In the genomic region with DNA sequence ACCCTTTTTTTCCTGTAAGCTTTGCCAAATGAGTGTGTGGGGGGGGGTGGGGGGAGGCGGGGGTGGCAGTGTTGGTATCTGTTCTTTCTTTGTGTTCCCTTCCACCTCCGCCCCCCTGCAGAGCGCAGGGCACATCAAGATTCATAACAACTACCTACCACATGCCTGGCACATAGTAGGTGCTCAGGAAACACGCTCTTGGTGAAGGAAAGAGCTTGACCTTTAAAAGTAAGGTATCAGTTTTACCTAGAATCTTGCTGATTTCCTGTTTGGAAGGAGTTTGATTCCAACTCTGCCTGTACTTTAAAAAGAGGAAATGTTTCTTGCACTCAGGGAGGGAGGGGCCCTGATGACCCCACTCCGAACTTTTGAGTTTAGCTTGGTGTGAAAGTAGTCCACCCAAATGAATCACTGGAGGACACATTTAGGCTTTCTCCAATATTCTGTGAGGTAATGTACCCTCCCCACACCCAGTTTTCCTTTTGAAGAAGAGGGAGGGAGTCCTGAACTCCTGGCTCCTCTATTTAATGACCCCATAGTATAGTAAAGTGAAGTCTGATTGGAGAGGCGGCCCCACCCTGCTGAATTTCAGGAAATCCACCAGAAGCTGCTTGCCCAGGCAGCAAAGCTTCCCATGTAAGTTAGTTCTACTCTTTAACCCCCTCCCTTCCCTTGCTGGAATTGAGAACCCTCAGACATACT, we compare ENCODE assay signal across 9 cellular contexts. TPM values are rescaled to one million over a fixed set of nuclear protein-coding genes. Genes with fewer than 3 reads are reported as not detected.
DNase-seq lines count a peak whose midpoint lies in the region; ATAC-seq, FAIRE-seq and TF ChIP-seq lines count a peak whose summit lies in the region.
"Had no signal": no experiment of that assay in that cellular context is flagged by ENCODE, and none has a peak within 500 bp of the region (broad histone marks: within the 10 kb centered on the region; RNA-seq: fewer than 3 reads in every experiment).

No MANE protein-coding gene starts in this region.

- H3K27ac Mint-ChIP-seq in activated T-cell treated with anti-CD3 and anti-CD28 coated beads, Interleukin-2, amount 50 U/mL, for 72 hours, result no peak overlapping the region

- H3K4me1 ChIP-seq in muscle layer of duodenum (ENCODE audit: control insufficient read depth in 1 of 2, insufficient read depth in 2 of 2, low read length in 2 of 2) (peaks cover 0 to 8% of the 10 kb centered on the region in 2 donors), upper lobe of left lung (peaks cover 21 to 37% (median 24%) of the 10 kb centered on the region in 4 donors)

- H3K9me3 Mint-ChIP-seq in activated T-cell treated with anti-CD3 and anti-CD28 coated beads, Interleukin-2, amount 50 U/mL, for 72 hours, result no peaks in the 10 kb centered on the region

- FAIRE-seq in frontal cortex (lab: Jason Lieb, UNC), result no peak
- FAIRE-seq: GM12892 had no signal

- no peak for ATAC-seq in activated T-cell treated with anti-CD3 and anti-CD28 coated beads, Interleukin-2, amount 50 U/mL, for 72 hours (replicated peaks in 1 of 2)
- peak; percentile 14 for ATAC-seq in esophagus mucosa
- peak in 1 of 2 donors; percentile 69 for ATAC-seq in upper lobe of left lung (ENCODE audit: low FRiP score in 2 of 2)

- H3K27me3 ChIP-seq in muscle layer of duodenum (ENCODE audit: low read depth, low read length) (peaks cover 5% of the 10 kb centered on the region), upper lobe of left lung (peaks cover 0 to 21% (median 0%) of the 10 kb centered on the region in 4 donors)

- TF ChIP-seq EP300 in upper lobe of left lung (IDR thresholded peaks at IDR 0.05), result no peak

- no peak overlapping the region for H3K4me3 ChIP-seq in muscle layer of duodenum (ENCODE audit: low read depth in 1 of 2, low read length in 2 of 2)
- H3K4me3 ChIP-seq in upper lobe of left lung, result peak overlapping the region in 3 of 4 donors; percentile 64 to 76 (median 69)

- H3K27ac ChIP-seq in muscle layer of duodenum (ENCODE audit: low read length) (peak overlapping the region; percentile 85), upper lobe of left lung (peak overlapping the region; percentile 87 to 93 (median 90))

- in situ Hi-C loops in ACHN (cut with HindIII; ENCODE audit: low pct_ligation_motif_present, low pct_unique_long_range_greater_than_20kb, low sequenced_read_pairs), result no loop called here

- peaks cover 77% of the 10 kb centered on the region for H3K27me3 Mint-ChIP-seq in activated T-cell treated with anti-CD3 and anti-CD28 coated beads, Interleukin-2, amount 50 U/mL, for 72 hours (ENCODE audit: low read depth)

- no peak for DNase-seq in activated T-cell treated with anti-CD3 and anti-CD28 coated beads, Interleukin-2, amount 50 U/mL, for 72 hours
- DNase-seq in activated T-cell treated with anti-CD3 and anti-CD28 coated beads for 4 hours, result no peak
- no peak for DNase-seq in upper lobe of left lung
- no peak for DNase-seq in activated effector memory CD4-positive, alpha-beta T cell treated with anti-CD3 and anti-CD28 coated beads, Interleukin-2, amount 50 U/mL, for 16 hours
- DNase-seq in ACHN, result no peak
- DNase-seq in frontal cortex (ENCODE audit: low spot score in 2 of 2), result no peak

- TF ChIP-seq CTCF in upper lobe of left lung (IDR thresholded peaks at IDR 0.05), result no peak

- H3K36me3 ChIP-seq in muscle layer of duodenum (ENCODE audit: control insufficient read depth in 1 of 2, insufficient read depth in 2 of 2, low read length in 2 of 2) (no peaks in the 10 kb centered on the region), upper lobe of left lung (no peaks in the 10 kb centered on the region)

- TF ChIP-seq POLR2A in upper lobe of left lung (IDR thresholded peaks at IDR 0.05), result no peak

- no peaks in the 10 kb centered on the region for H3K9me3 ChIP-seq in muscle layer of duodenum (ENCODE audit: control insufficient read depth in 1 of 2, low read length in 2 of 2)
- no peaks in the 10 kb centered on the region for H3K9me3 ChIP-seq in upper lobe of left lung

- H3K4me1 Mint-ChIP-seq in activated T-cell treated with anti-CD3 and anti-CD28 coated beads, Interleukin-2, amount 50 U/mL, for 72 hours (ENCODE audit: low read depth), result peaks cover 5% of the 10 kb centered on the region

- peak overlapping the region; percentile 21 to 63 for H3K4me3 Mint-ChIP-seq in activated T-cell treated with anti-CD3 and anti-CD28 coated beads, Interleukin-2, amount 50 U/mL, for 72 hours

- WGBS in upper lobe of left lung, 2 donors, result 26 to 30% methylated on average over 6 of the region's 6 CpGs

- peaks cover 0 to 1% of the 10 kb centered on the region in 2 donors for H3K36me3 Mint-ChIP-seq in activated T-cell treated with anti-CD3 and anti-CD28 coated beads, Interleukin-2, amount 50 U/mL, for 72 hours (ENCODE audit: insufficient read depth in 2 of 2)

RNA-seq across cellular contexts. Expression of a gene that starts 0.5 kb away (rescaled TPM):
- total RNA-seq in activated T-cell treated with anti-CD3 and anti-CD28 coated beads, Interleukin-2, amount 50 U/mL, for 72 hours, result not detected
- total RNA-seq in esophagus mucosa, result 13.6 TPM
- total RNA-seq in upper lobe of left lung, result 100 to 1,000 TPM in 2 of 6 donors, 10 to 100 TPM in 4; 40.3 to 150 (median 59.7) TPM
- total RNA-seq in frontal cortex, result 2.4 TPM

Comparison
In these comparisons a context has a peak if more than half of its experiments do, and no peak if none do; other contexts are left out.
1. H3K4me3 ChIP-seq: peak in upper lobe of left lung (3 of 4); none in muscle layer of duodenum (0 of 2).